In genomic region chr2:146701183-146701582, GRCh38 we compare ENCODE assay signal across 18 cellular contexts.
DNase-seq lines count a peak whose midpoint lies in the region; ATAC-seq and TF ChIP-seq lines count a peak whose summit lies in the region.
"Had no signal": no experiment of that assay in that cellular context is flagged by ENCODE, and none has a peak within 500 bp of the region (broad histone marks: within the 10 kb centered on the region; RNA-seq: fewer than 3 reads in every experiment).

No MANE protein-coding gene starts in this region.

- H3K9me2 ChIP-seq in SK-N-SH: no peaks in the 10 kb centered on the region
- H3K9me2 ChIP-seq in Karpas-422 (replicated peaks; ENCODE audit: insufficient read depth, low read length): no peaks in the 10 kb centered on the region

- no peak overlapping the region for H3K4me3 Mint-ChIP-seq in neural progenitor cell

- no peak for TF ChIP-seq RAD21 in SK-N-SH (IDR thresholded peaks at IDR 0.05; ENCODE audit: low read length)

- H3K9me3 Mint-ChIP-seq in neural progenitor cell: peaks cover 23% of the 10 kb centered on the region

- no peak for DNase-seq in SK-N-SH
- DNase-seq in Karpas-422: peak; percentile 45
- DNase-seq in brain microvascular endothelial cell: peak; percentile 11
- DNase-seq in neural progenitor cell (ENCODE audit: low spot score): peak; percentile 35
- no peak for DNase-seq in MV-4-11 (lab: John Stamatoyannopoulos, UW)
- no peak for DNase-seq in RWPE1 (ENCODE audit: low spot score)
- DNase-seq: activated naive CD4-positive, alpha-beta T cell treated with anti-CD3 and anti-CD28 coated beads, Interleukin-2, amount 50 U/mL, for 16 hours; left ventricle myocardium superior; NCI-H1694; NCI-H748 treated with DMSO at 0.1 percent for 48 hours; psoas muscle; SHP77 treated with DMSO at 0.1 percent for 48 hours had no signal

- H3K27me3 Mint-ChIP-seq in neural progenitor cell (ENCODE audit: insufficient read depth, low read depth): no peaks in the 10 kb centered on the region

- 0 out of 2 replicates have a peak, but pooled peaks cover 6% of the 10 kb centered on the region for H3K9me3 ChIP-seq in SK-N-SH
- H3K9me3 ChIP-seq in Karpas-422 (ENCODE audit: low read length): no peaks in the 10 kb centered on the region
- H3K9me3 ChIP-seq in neural progenitor cell (ENCODE audit: low read depth): peaks cover 5% of the 10 kb centered on the region

- in situ Hi-C loops in brain microvascular endothelial cell (cut with HindIII; ENCODE audit: low pct_ligation_motif_present, low sequenced_read_pairs): no loop called here

- H3K27me3 ChIP-seq in SK-N-SH (ENCODE audit: insufficient read depth): no peaks in the 10 kb centered on the region
- H3K27me3 ChIP-seq in Karpas-422 (ENCODE audit: low read length): no peaks in the 10 kb centered on the region
- H3K27me3 ChIP-seq in brain microvascular endothelial cell (replicated peaks): no peaks in the 10 kb centered on the region
- no peaks in the 10 kb centered on the region for H3K27me3 ChIP-seq in neural progenitor cell
- H3K27me3 ChIP-seq: cardiac muscle cell, suprapubic skin had no signal

- WGBS in SK-N-SH (ENCODE audit: low lambda C conversion rate): 33% methylated on average over 1 of the region's 1 CpG

- H3K9ac ChIP-seq in SK-N-SH: no peak overlapping the region
- H3K9ac ChIP-seq in Karpas-422 (ENCODE audit: low read length): no peak overlapping the region
- no peak overlapping the region for H3K9ac ChIP-seq in neural progenitor cell

- H3K4me1 Mint-ChIP-seq in neural progenitor cell: no peaks in the 10 kb centered on the region

- POLR2A ChIA-PET in SK-N-SH (lab: Yijun Ruan, JAX): no interaction called here
- POLR2A ChIA-PET in RWPE1 (lab: Yijun Ruan, JAX; ENCODE audit: low non-redundant PET): no interaction called here

- no peak for TF ChIP-seq EP300 in SK-N-SH (IDR thresholded peaks at IDR 0.05; ENCODE audit: borderline replicate concordance in 1 of 2, low read depth in 1 of 2, low read length in 1 of 2)

- H3K36me3 ChIP-seq in SK-N-SH (replicated peaks in 1 of 2; ENCODE audit: control insufficient read depth in 1 of 2, insufficient read depth in 2 of 2, low read length in 1 of 2): no peaks in the 10 kb centered on the region
- no peaks in the 10 kb centered on the region for H3K36me3 ChIP-seq in Karpas-422 (ENCODE audit: insufficient read depth, low read length)
- no peaks in the 10 kb centered on the region for H3K36me3 ChIP-seq in brain microvascular endothelial cell (replicated peaks)
- no peaks in the 10 kb centered on the region for H3K36me3 ChIP-seq in neural progenitor cell
- H3K36me3 ChIP-seq: cardiac muscle cell, suprapubic skin had no signal

- no peaks in the 10 kb centered on the region for H3K36me3 Mint-ChIP-seq in neural progenitor cell

- no peak overlapping the region for H3K4me2 ChIP-seq in SK-N-SH
- no peak overlapping the region for H3K4me2 ChIP-seq in Karpas-422 (ENCODE audit: low read depth, low read length, poor library complexity, severe bottlenecking)
- no peak overlapping the region for H3K4me2 ChIP-seq in neural progenitor cell

- H2AFZ ChIP-seq in SK-N-SH (ENCODE audit: low read depth): no peak overlapping the region
- H2AFZ ChIP-seq in Karpas-422 (ENCODE audit: low read length): no peak overlapping the region
- no peak overlapping the region for H2AFZ ChIP-seq in neural progenitor cell (replicated peaks)

- H3F3A ChIP-seq in SK-N-SH (replicated peaks; ENCODE audit: insufficient read depth) (no peaks in the 10 kb centered on the region), neural progenitor cell (ENCODE audit: low read depth) (no peaks in the 10 kb centered on the region)

- no peaks in the 10 kb centered on the region for H4K20me1 ChIP-seq in SK-N-SH (ENCODE audit: insufficient read depth)
- no peaks in the 10 kb centered on the region for H4K20me1 ChIP-seq in Karpas-422 (ENCODE audit: insufficient read depth, low read depth, low read length)
- no peaks in the 10 kb centered on the region for H4K20me1 ChIP-seq in neural progenitor cell (ENCODE audit: low read depth)

- TF ChIP-seq CTCF in SK-N-SH (IDR thresholded peaks at IDR 0.05) (peak; percentile 15; the same call in 1 of the 2 replicates), brain microvascular endothelial cell (IDR thresholded peaks at IDR 0.05; ENCODE audit: low read depth, low read length, missing control alignments) (peak; percentile 11), neural progenitor cell (IDR thresholded peaks at IDR 0.05) (peak; percentile 43), RWPE1 (conservative IDR thresholded peaks at IDR 0.05; ENCODE audit: low read depth) (no peak)

- H3K4me1 ChIP-seq in SK-N-SH (ENCODE audit: control insufficient read depth in 1 of 2, insufficient read depth in 2 of 2, low read depth in 1 of 2, low read length in 1 of 2) (no peaks in the 10 kb centered on the region), Karpas-422 (ENCODE audit: low read length) (no peaks in the 10 kb centered on the region), neural progenitor cell (no peaks in the 10 kb centered on the region)
- H3K4me1 ChIP-seq: psoas muscle, suprapubic skin had no signal

- H3K79me2 ChIP-seq in SK-N-SH (ENCODE audit: insufficient read depth) (no peaks in the 10 kb centered on the region), Karpas-422 (ENCODE audit: low read length) (no peaks in the 10 kb centered on the region), neural progenitor cell (ENCODE audit: low read depth) (no peaks in the 10 kb centered on the region)

- no peak for ATAC-seq in SK-N-SH treated with all-trans-retinoic acid at 6 μM for 48 hours
- ATAC-seq in HG03135 (IDR thresholded peaks at IDR 0.05; ENCODE audit: unreplicated experiment): no peak
- ATAC-seq: HepG2, left ventricle myocardium superior, psoas muscle had no signal

- CTCF ChIA-PET in SK-N-SH (lab: Yijun Ruan, JAX) (no interaction called here), RWPE1 (lab: Yijun Ruan, JAX) (no interaction called here)

- H3K27ac ChIP-seq in SK-N-SH (ENCODE audit: low read depth in 2 of 2, low read length in 1 of 2) (no peak overlapping the region), Karpas-422 (ENCODE audit: low read length) (no peak overlapping the region), brain microvascular endothelial cell (no peak overlapping the region), neural progenitor cell (no peak overlapping the region), RWPE1 (no peak overlapping the region)
- H3K27ac ChIP-seq: cardiac muscle cell, psoas muscle, suprapubic skin, VCaP had no signal

- no peak overlapping the region for H3K27ac Mint-ChIP-seq in neural progenitor cell

- H3K4me3 ChIP-seq in SK-N-SH (ENCODE audit: low read depth in 2 of 2, low read length in 1 of 2) (no peak overlapping the region), Karpas-422 (ENCODE audit: low read length) (no peak overlapping the region), brain microvascular endothelial cell (ENCODE audit: low read depth, low read length) (no peak overlapping the region), neural progenitor cell (no peak overlapping the region)
- H3K4me3 ChIP-seq: cardiac muscle cell, psoas muscle, suprapubic skin had no signal

TF ChIP-seq in SK-N-SH, 30 proteins besides CTCF, POLR2A, EP300 and RAD21:
- no peak for TF ChIP-seq ZBTB33 (IDR thresholded peaks at IDR 0.05; ENCODE audit: borderline replicate concordance, low read depth)
- TF ChIP-seq SMC3 (IDR thresholded peaks at IDR 0.05; ENCODE audit: low read depth, low read length): no peak
- no peak for TF ChIP-seq EZH2phosphoT487 (IDR thresholded peaks at IDR 0.05; ENCODE audit: borderline replicate concordance, low read depth)
- no peak for TF ChIP-seq TEAD4 (IDR thresholded peaks at IDR 0.05; ENCODE audit: borderline replicate concordance, insufficient read depth)

TF ChIP-seq in SK-N-SH treated with all-trans-retinoic acid at 6 μM for 48 hours, 23 proteins besides CTCF, POLR2A, EP300 and RAD21:
- TF ChIP-seq CSDC2 (CRISPR knock-in tag; IDR thresholded peaks at IDR 0.05) (no peak), ZFP3 (CRISPR knock-in tag; IDR thresholded peaks at IDR 0.05) (no peak), TSHZ2 (CRISPR knock-in tag; IDR thresholded peaks at IDR 0.05) (no peak), TOX (CRISPR knock-in tag; IDR thresholded peaks at IDR 0.05; ENCODE audit: borderline replicate concordance) (no peak), CSRNP3 (CRISPR knock-in tag; IDR thresholded peaks at IDR 0.05) (no peak), OSR1 (CRISPR knock-in tag; IDR thresholded peaks at IDR 0.05) (no peak)
TF ChIP-seq in SK-N-SH treated with all-trans-retinoic acid at 6 μM for 48 hours: peak in this region for 0.

Comparison
In these comparisons a context has a peak if more than half of its experiments do, and no peak if none do; other contexts are left out.
1. DNase-seq: peak in Karpas-422 (single experiment), brain microvascular endothelial cell (single experiment) and neural progenitor cell (single experiment); none in SK-N-SH (single experiment), MV-4-11 (single experiment) and RWPE1 (single experiment).